In the genomic region with DNA sequence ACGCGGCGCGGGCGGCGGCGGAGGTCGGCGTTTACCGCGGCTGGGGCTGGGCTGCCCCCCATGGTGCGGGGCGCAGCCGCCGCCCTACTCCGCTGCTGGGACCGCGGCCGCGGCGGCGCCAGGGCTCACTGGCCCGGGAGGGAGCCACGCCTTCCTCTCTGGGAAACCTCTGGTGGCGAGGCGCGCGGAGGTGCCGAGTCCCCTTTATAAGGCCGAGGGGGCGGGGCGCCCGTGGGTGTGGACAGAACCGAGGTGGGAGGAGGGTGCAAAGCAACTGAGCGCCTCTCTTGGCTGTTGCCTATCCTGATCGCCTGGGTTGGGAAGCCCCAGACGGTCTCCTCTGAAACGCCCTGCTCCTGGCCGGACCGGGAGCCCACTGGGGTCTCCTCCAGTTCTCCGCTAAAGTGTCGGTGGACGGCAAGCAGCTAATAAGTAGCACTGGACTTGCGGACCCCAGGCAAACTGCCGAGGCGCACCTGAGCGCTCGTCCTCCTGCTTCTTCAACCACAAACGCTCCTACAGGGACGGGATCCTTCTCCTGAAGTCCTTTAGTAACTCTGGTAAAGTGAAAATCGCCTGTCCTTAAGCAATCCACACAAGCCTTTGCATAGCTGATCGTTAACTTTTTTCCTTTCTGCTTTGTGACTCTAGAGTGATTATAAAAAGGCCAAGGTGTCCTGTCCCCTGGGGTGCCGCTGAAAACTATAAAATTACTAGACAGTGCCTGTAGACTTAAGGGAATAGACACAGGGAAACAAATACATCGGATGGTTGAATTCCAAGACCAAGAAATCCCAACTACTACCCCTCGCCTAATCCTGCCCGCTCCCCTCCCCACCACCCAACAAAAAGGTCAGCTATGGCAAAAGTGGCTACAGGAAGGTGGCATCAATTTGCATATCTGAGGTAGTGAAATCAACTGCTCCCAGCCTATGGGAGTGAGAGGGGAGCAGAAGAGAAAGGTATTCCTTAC, we compare ENCODE assay signal across 8 cellular contexts. TPM values are rescaled to one million over a fixed set of nuclear protein-coding genes. Genes with fewer than 3 reads are reported as not detected.
DNase-seq lines count a peak whose midpoint lies in the region; ATAC-seq, FAIRE-seq and TF ChIP-seq lines count a peak whose summit lies in the region.

PTGER3 (minus strand) TSS at position 182 of the 973 bp plus-strand sequence. CDS start 239 bp downstream, outside the sequence.

- peaks cover 0 to 3% of the 10 kb centered on the region in 2 donors for H3K27me3 ChIP-seq in breast epithelium

- peak within 1 kb of the TSS in 1 of 2 donors; percentile 23 for H3K27ac ChIP-seq in breast epithelium

- H3K4me3 Mint-ChIP-seq in T-helper 2 cell treated with Interferon-gamma antibody and Interleukin-4, amounts not matched to agents 5 μg/mL and 100 μg/mL, for 36 hours, result peak within 1 kb of the TSS; percentile 84

- peak within 1 kb of the TSS; percentile 47 to 75 (median 63) for H3K4me3 ChIP-seq in breast epithelium

- no peak for FAIRE-seq in GM12891 (lab: Jason Lieb, UNC)

- no peaks in the 10 kb centered on the region for H3K9me3 Mint-ChIP-seq in T-helper 2 cell treated with Interferon-gamma antibody and Interleukin-4, amounts not matched to agents 5 μg/mL and 100 μg/mL, for 36 hours

- H3K4me1 ChIP-seq in breast epithelium, result no peaks in the 10 kb centered on the region

- peaks cover 55% of the 10 kb centered on the region for H3K27me3 Mint-ChIP-seq in T-helper 2 cell treated with Interferon-gamma antibody and Interleukin-4, amounts not matched to agents 5 μg/mL and 100 μg/mL, for 36 hours (ENCODE audit: low read depth)

- no peak for TF ChIP-seq CTCF in breast epithelium (IDR thresholded peaks at IDR 0.05)

- no peak within 1 kb of the TSS for H3K27ac Mint-ChIP-seq in T-helper 2 cell treated with Interferon-gamma antibody and Interleukin-4, amounts not matched to agents 5 μg/mL and 100 μg/mL, for 36 hours

- ATAC-seq in left colon, result peak; percentile 92
- no peak for ATAC-seq in HG02973 (IDR thresholded peaks at IDR 0.05; ENCODE audit: unreplicated experiment)

- no peaks in the 10 kb centered on the region for H3K36me3 ChIP-seq in breast epithelium

- peaks cover 15% of the 10 kb centered on the region for H3K4me1 Mint-ChIP-seq in T-helper 2 cell treated with Interferon-gamma antibody and Interleukin-4, amounts not matched to agents 5 μg/mL and 100 μg/mL, for 36 hours (ENCODE audit: low read depth)

- H3K9me3 ChIP-seq in breast epithelium, result no peaks in the 10 kb centered on the region

- DNase-seq in GM12891 (ENCODE audit: insufficient read length, low spot score), result peak; percentile 23
- peak; percentile 45 for DNase-seq in HK-2 (ENCODE audit: unreplicated experiment)
- DNase-seq in T-helper 2 cell treated with Interferon-gamma antibody and Interleukin-4, amounts not matched to agents 5 μg/mL and 100 μg/mL, for 36 hours (ENCODE audit: low spot score), result peak; percentile 45
- DNase-seq in breast epithelium (ENCODE audit: low spot score in 2 of 2), result peak; percentile 50 to 84
- DNase-seq in left colon, result peak; percentile 77 to 86
- DNase-seq in stimulated activated CD4-positive, alpha-beta T cell treated with anti-CD3 and anti-CD28 coated beads, TNF-alpha, amount 100 ng/mL, for 4 hours (ENCODE audit: low read depth in 3 of 3), result peak in 2 of 3 experiments; percentile 22 to 28
- DNase-seq in SHP77 (lab: John Stamatoyannopoulos, UW), result no peak

- intact Hi-C loops in breast epithelium (cut with DNase I; ENCODE audit: low total_unique reads) (loop anchor here (10.0 kb wide), 1 partner anchor 1743 kb away; no protein-coding TSS in a partner anchor), left colon (cut with DNase I, micrococcal nuclease) (loop anchor here in 1 of 2 donors (2.0 kb wide), 1 partner anchor 363 kb away; no protein-coding TSS in a partner anchor)

- H3K36me3 Mint-ChIP-seq in T-helper 2 cell treated with Interferon-gamma antibody and Interleukin-4, amounts not matched to agents 5 μg/mL and 100 μg/mL, for 36 hours (ENCODE audit: low read depth), result peaks cover 2% of the 10 kb centered on the region

- TF ChIP-seq POLR2A in GM12891 (IDR thresholded peaks at IDR 0.05; ENCODE audit: low read depth, low read length) (no peak), breast epithelium (IDR thresholded peaks at IDR 0.05) (no peak)

TF ChIP-seq in GM12891, 5 proteins besides CTCF, POLR2A, EP300 and RAD21:
- TF ChIP-seq TAF1 (IDR thresholded peaks at IDR 0.05; ENCODE audit: low read depth, low read length) (no peak), POU2F2 (IDR thresholded peaks at IDR 0.05; ENCODE audit: low read depth, low read length) (no peak), POLR2AphosphoS5 (IDR thresholded peaks at IDR 0.05; ENCODE audit: low read depth, low read length) (no peak), PAX5 (IDR thresholded peaks at IDR 0.05; ENCODE audit: insufficient read depth, low read length, severe bottlenecking) (no peak), SPI1 (IDR thresholded peaks at IDR 0.05; ENCODE audit: low read depth, low read length) (no peak)

RNA-seq across cellular contexts. Expression of gene PTGER3, which starts in this region (rescaled TPM):
- not detected for polyA plus RNA-seq in GM12891 (2012; ENCODE audit: low read depth, missing spikeins)
- total RNA-seq in breast epithelium, result 100 to 1,000 TPM in 1 of 3 donors, 10 to 100 TPM in 2; 43.3 to 193 (median 52.1) TPM
- 1 to 10 TPM in 1 of 2 donors, under 1 TPM in 1; 0.49 to 2.7 TPM for total RNA-seq in left colon

Comparison
In these comparisons a context has a peak if more than half of its experiments do, and no peak if none do; other contexts are left out.
1. RNA of gene PTGER3 (total RNA-seq): 43.3 to 193 TPM in breast epithelium; 0.49 to 2.7 TPM in left colon; every median in the first group is over 10 times any median in the second.
2. DNase-seq: peak in GM12891 (single experiment), HK-2 (single experiment), T-helper 2 cell treated with Interferon-gamma antibody and Interleukin-4, amounts not matched to agents 5 μg/mL and 100 μg/mL, for 36 hours (single experiment), breast epithelium (2 of 2), left colon (2 of 2) and stimulated activated CD4-positive, alpha-beta T cell treated with anti-CD3 and anti-CD28 coated beads, TNF-alpha, amount 100 ng/mL, for 4 hours (2 of 3); none in SHP77 (0 of 2).